In genomic region chr5:141810702-141811101, GRCh38 we compare ENCODE assay signal across 17 cellular contexts.
DNase-seq lines count a peak whose midpoint lies in the region; ATAC-seq, FAIRE-seq and TF ChIP-seq lines count a peak whose summit lies in the region.
"Had no signal": no experiment of that assay in that cellular context is flagged by ENCODE, and none has a peak within 500 bp of the region (broad histone marks: within the 10 kb centered on the region; RNA-seq: fewer than 3 reads in every experiment).

No MANE protein-coding gene starts in this region.

- intact Hi-C loops in HepG2 (cut with micrococcal nuclease; ENCODE audit: unreplicated experiment): loop anchor here (2.0 to 5.0 kb wide), 2 partner anchors 67 to 106 kb away; partner anchors contain the start of gene PCDH1
- intact Hi-C loops in right lobe of liver (cut with DNase I): loop anchor here in 1 of 2 donors (10.0 kb wide), 1 partner anchor 106 kb away; no protein-coding TSS in a partner anchor
- intact Hi-C loops in K562 (cut with micrococcal nuclease): loop anchor here (5.0 to 10.0 kb wide), 2 partner anchors 53 to 154 kb away; partner anchors contain the start of gene RNF14

- no peaks in the 10 kb centered on the region for H3K36me3 ChIP-seq in HepG2 (replicated peaks in 1 of 2; ENCODE audit: control insufficient read depth in 1 of 2, insufficient read depth in 2 of 2, low read length in 2 of 2)
- no peaks in the 10 kb centered on the region for H3K36me3 ChIP-seq in right lobe of liver
- no peaks in the 10 kb centered on the region for H3K36me3 ChIP-seq in K562 (ENCODE audit: control insufficient read depth, insufficient read depth, low read length)
- H3K36me3 ChIP-seq in neuronal stem cell (replicated peaks in 1 of 2; ENCODE audit: control insufficient read depth in 2 of 2, insufficient read depth in 2 of 2, low read length in 2 of 2): no peaks in the 10 kb centered on the region
- H3K36me3 ChIP-seq: BLaER1 had no signal

- no peak overlapping the region for H4K91ac ChIP-seq in neuronal stem cell (ENCODE audit: low read depth, low read length, poor library complexity)

- H2AFZ ChIP-seq in HepG2 (ENCODE audit: low read length) (no peak overlapping the region), K562 (ENCODE audit: low read depth, low read length) (no peak overlapping the region), neuronal stem cell (ENCODE audit: low read length) (no peak overlapping the region)

- WGBS in HepG2 (ENCODE audit: low lambda C conversion rate): 0% methylated on average over 2 of the region's 3 CpGs
- 100% methylated on average over 1 of the region's 3 CpGs for WGBS in right lobe of liver (ENCODE audit: insufficient coverage, low coverage, low lambda C conversion rate, missing lambda C conversion rate)
- 24% methylated on average over 3 of the region's 3 CpGs for WGBS in K562 (ENCODE audit: insufficient coverage, low coverage, missing lambda C conversion rate)
- WGBS in neuronal stem cell (ENCODE audit: extremely low coverage in 2 of 2, insufficient read length in 2 of 2, insufficient replicate concordance in 1 of 2), 2 donors: no CpG with 5 or more reads among the region's 3 CpGs

- H3K4me1 ChIP-seq in HepG2 (ENCODE audit: insufficient read depth, low read length) (no peaks in the 10 kb centered on the region), right lobe of liver (no peaks in the 10 kb centered on the region), K562 (replicated peaks in 1 of 2; ENCODE audit: control insufficient read depth in 2 of 2, insufficient read depth in 2 of 2, low read length in 2 of 2) (peaks cover 0 to 6% of the 10 kb centered on the region in 2 experiments; a peak in 1 of 5 replicates), neuronal stem cell (ENCODE audit: control insufficient read depth in 2 of 2, insufficient read depth in 1 of 2, low read depth in 1 of 2, low read length in 2 of 2) (peaks cover 32 to 49% of the 10 kb centered on the region in 2 donors)

- H4K20me1 ChIP-seq in HepG2 (ENCODE audit: insufficient read depth, low read length) (no peaks in the 10 kb centered on the region), K562 (replicated peaks; ENCODE audit: control insufficient read depth, insufficient read depth, low read length) (0 out of 2 replicates have a peak, but pooled peaks cover 4% of the 10 kb centered on the region)
- H4K20me1 ChIP-seq: BLaER1 had no signal

- FAIRE-seq in HepG2 (lab: Jason Lieb, UNC) (no peak), K562 (lab: Jason Lieb, UNC) (no peak)
- FAIRE-seq: GM12892 had no signal

- H2BK5ac ChIP-seq in neuronal stem cell (ENCODE audit: low read length): no peak overlapping the region

- H3K79me2 ChIP-seq in HepG2 (ENCODE audit: insufficient read depth, low read length) (no peaks in the 10 kb centered on the region), K562 (ENCODE audit: control insufficient read depth, insufficient read depth, low read length) (no peaks in the 10 kb centered on the region)

- TF ChIP-seq CTCF in HepG2 (CRISPR knock-in tag; IDR thresholded peaks at IDR 0.05): no peak
- TF ChIP-seq CTCF in right lobe of liver (IDR thresholded peaks at IDR 0.05): no peak
- no peak for TF ChIP-seq CTCF in K562 (IDR thresholded peaks at IDR 0.05 in 2 of 3, conservative IDR thresholded peaks at IDR 0.05 in 1 of 3; ENCODE audit: insufficient read depth in 2 of 3, low read depth in 1 of 3, low read length in 3 of 3)

- H3K9ac ChIP-seq in HepG2 (ENCODE audit: insufficient read depth, low read depth, low read length) (no peak overlapping the region), K562 (ENCODE audit: insufficient read depth in 1 of 2, low read depth in 2 of 2, low read length in 2 of 2) (no peak overlapping the region), neuronal stem cell (ENCODE audit: low read depth, low read length, poor library complexity) (no peak overlapping the region)
- H3K9ac ChIP-seq: BLaER1 had no signal

- H3K79me1 ChIP-seq in neuronal stem cell (ENCODE audit: low read depth, low read length): no peaks in the 10 kb centered on the region

- H3K4ac ChIP-seq in neuronal stem cell (ENCODE audit: low read length): no peak overlapping the region

- H3K9me3 ChIP-seq in HepG2 (ENCODE audit: low read length) (no peaks in the 10 kb centered on the region), right lobe of liver (no peaks in the 10 kb centered on the region), K562 (replicated peaks; ENCODE audit: control insufficient read depth, insufficient read depth, low read depth, low read length) (no peaks in the 10 kb centered on the region), neuronal stem cell (replicated peaks in 1 of 2; ENCODE audit: control insufficient read depth in 2 of 2, insufficient read depth in 1 of 2, low read depth in 1 of 2, low read length in 2 of 2) (no peaks in the 10 kb centered on the region)
- H3K9me3 ChIP-seq: BLaER1 had no signal

- no peak overlapping the region for H3K18ac ChIP-seq in neuronal stem cell (ENCODE audit: low read length)

- H3K4me2 ChIP-seq in HepG2 (ENCODE audit: low read depth, low read length) (no peak overlapping the region), K562 (ENCODE audit: insufficient read depth, low read length) (no peak overlapping the region), neuronal stem cell (ENCODE audit: insufficient read depth, low read length, poor library complexity, severe bottlenecking) (no peak overlapping the region)
- H3K4me2 ChIP-seq: BLaER1 had no signal

- no peak overlapping the region for H3K23ac ChIP-seq in neuronal stem cell (ENCODE audit: low read depth, low read length, poor library complexity)

- H3K27ac ChIP-seq in HepG2 (ENCODE audit: extremely low read length, insufficient read depth, low read length) (no peak overlapping the region), right lobe of liver (no peak overlapping the region), K562 (ENCODE audit: extremely low read depth, low read depth, low read length) (no peak overlapping the region), neuronal stem cell (replicated peaks; ENCODE audit: low read length) (no peak overlapping the region)
- H3K27ac ChIP-seq: 22Rv1, BLaER1 had no signal

- TF ChIP-seq RAD21 in HepG2 (CRISPR knock-in tag; IDR thresholded peaks at IDR 0.05): no peak
- no peak for TF ChIP-seq RAD21 in K562 (CRISPR knock-in tag; conservative IDR thresholded peaks at IDR 0.05 in 1 of 2, IDR thresholded peaks at IDR 0.05 in 1 of 2)

- CTCF ChIA-PET in HepG2 (lab: Yijun Ruan, JAX; ENCODE audit: low intra/inter-chr PET ratio, low total read pairs): no interaction called here
- CTCF ChIA-PET in K562 (lab: Yijun Ruan, JAX; ENCODE audit: low intra/inter-chr PET ratio): interaction anchor here (0.6 kb wide), 1 partner anchor 48 kb away, joined by 3 read pairs; no protein-coding TSS in a partner anchor

- H2BK120ac ChIP-seq in neuronal stem cell (ENCODE audit: low read depth, low read length): no peak overlapping the region

- TF ChIP-seq POLR2A in HepG2 (IDR thresholded peaks at IDR 0.05; ENCODE audit: insufficient read depth in 1 of 2, low read depth in 2 of 2, low read length in 2 of 2) (no peak), right lobe of liver (IDR thresholded peaks at IDR 0.05) (no peak), K562 (conservative IDR thresholded peaks at IDR 0.05) (no peak)

- no peak overlapping the region for H2BK12ac ChIP-seq in neuronal stem cell (ENCODE audit: low read length)

- TF ChIP-seq EP300 in HepG2 (IDR thresholded peaks at IDR 0.05; ENCODE audit: low read depth in 2 of 2, low read length in 2 of 2) (no peak), HepG2 (CRISPR knock-in tag; IDR thresholded peaks at IDR 0.05; ENCODE audit: borderline replicate concordance) (no peak), K562 (IDR thresholded peaks at IDR 0.05; ENCODE audit: low read length) (no peak)

- no peaks in the 10 kb centered on the region for H3K9me1 ChIP-seq in K562 (ENCODE audit: control insufficient read depth, insufficient read depth, low read length)

- DNase-seq in HepG2 (ENCODE audit: low spot score): no peak
- DNase-seq in right lobe of liver: no peak
- DNase-seq in K562 (ENCODE audit: extremely low read depth in 1 of 4, low spot score in 3 of 4): no peak
- no peak for DNase-seq in neuronal stem cell (ENCODE audit: low spot score)
- DNase-seq in activated gamma-delta T cell treated with Interleukin-2 at 50 U/mL for 16 hours: no peak
- no peak for DNase-seq in stimulated activated CD4-positive, alpha-beta T cell treated with anti-CD3 and anti-CD28 coated beads, Interleukin-12 subunit alpha, Interleukin-12 subunit beta, amount 100 ng/mL, for 4 hours
- DNase-seq: CD4-positive, alpha-beta memory T cell; DMS153; DMS79; GDM1; GOT3; HCEC 1CT; HFFc6 had no signal

- no peak for ATAC-seq in HepG2
- ATAC-seq in right lobe of liver: no peak
- ATAC-seq in K562: no peak
- no peak for ATAC-seq in HG02884 (IDR thresholded peaks at IDR 0.05; ENCODE audit: unreplicated experiment)

- H3K4me3 ChIP-seq in HepG2 (replicated peaks in 1 of 3; ENCODE audit: insufficient read depth in 1 of 3, low read depth in 2 of 3, low read length in 3 of 3) (no peak overlapping the region), right lobe of liver (no peak overlapping the region), K562 (no peak overlapping the region), neuronal stem cell (ENCODE audit: low read length in 2 of 2) (no peak overlapping the region)
- H3K4me3 ChIP-seq: BLaER1 had no signal

- H3K14ac ChIP-seq in neuronal stem cell (ENCODE audit: low read length): no peak overlapping the region

- H3K27me3 ChIP-seq in HepG2 (ENCODE audit: control insufficient read depth in 1 of 2, insufficient read depth in 2 of 2, low read length in 2 of 2) (peaks cover 7 to 48% of the 10 kb centered on the region in 2 experiments; a peak in 4 of 5 replicates), right lobe of liver (no peaks in the 10 kb centered on the region), K562 (ENCODE audit: control insufficient read depth in 2 of 2, insufficient read depth in 2 of 2, low read length in 2 of 2) (peaks cover 14 to 37% of the 10 kb centered on the region in 2 experiments), neuronal stem cell (ENCODE audit: control insufficient read depth in 3 of 3, insufficient read depth in 3 of 3, low read depth in 1 of 3, low read length in 3 of 3) (no peaks in the 10 kb centered on the region)

- peak overlapping the region; percentile 18 for H2AK5ac ChIP-seq in neuronal stem cell (ENCODE audit: low read depth, low read length)

- BruUV-seq in HepG2 (replicated peaks; lab: Mats Ljungman, UMichigan) (no TSS peak), K562 (replicated peaks; lab: Mats Ljungman, UMichigan) (no TSS peak)

- no peak overlapping the region for H4K8ac ChIP-seq in neuronal stem cell (ENCODE audit: low read depth, low read length)

- H2BK15ac ChIP-seq in neuronal stem cell (ENCODE audit: low read length): peak overlapping the region; percentile 67

- POLR2A ChIA-PET in HepG2 (lab: Yijun Ruan, JAX) (no interaction called here), K562 (lab: Yijun Ruan, JAX) (no interaction called here)

- in situ Hi-C loops in HepG2 (cut with HindIII; ENCODE audit: extremely low pct_ligation_motif_present, low pct_unique_long_range_greater_than_20kb): loop anchor here (10.0 kb wide), 1 partner anchor 106 kb away; no protein-coding TSS in a partner anchor
- in situ Hi-C loops in K562 (cut with MboI): loop anchor here (10.0 kb wide), 1 partner anchor 106 kb away; no protein-coding TSS in a partner anchor

TF ChIP-seq in HepG2, 621 proteins besides CTCF, POLR2A, EP300 and RAD21 (continues in another document):
- TF ChIP-seq ZNF768 (CRISPR knock-in tag; IDR thresholded peaks at IDR 0.05): peak; percentile 82

TF ChIP-seq in K562, 482 proteins besides CTCF, POLR2A, EP300 and RAD21 (continues in another document):
- no peak for TF ChIP-seq RHOXF2B (CRISPR knock-in tag; conservative IDR thresholded peaks at IDR 0.05)

Comparison
In these comparisons a context has a peak if more than half of its experiments do, and no peak if none do; other contexts are left out.
1. Of the 241 proteins assayed by ChIP-seq in both HepG2 and K562: peak only in HepG2: none; only in K562: PTBP1 and ZFP36; in both: none; in neither: 238; mixed calls (peak in some experiments, not most) for 1.